In genomic region chr12:4116251-4117111, GRCh38 we compare ENCODE assay signal across 9 cellular contexts.
A peak's percentile ranks its signal among the peaks of the same experiment; 100 is the strongest.
DNase-seq lines count a peak whose midpoint lies in the region; ATAC-seq and TF ChIP-seq lines count a peak whose summit lies in the region.
"Had no signal": no experiment of that assay in that cellular context is flagged by ENCODE, and none has a peak within 500 bp of the region (broad histone marks: within the 10 kb centered on the region; RNA-seq: fewer than 3 reads in every experiment).

No MANE protein-coding gene starts in this region.

- no peak overlapping the region for H3K27ac Mint-ChIP-seq in osteocyte (ENCODE audit: unreplicated experiment)

- H3K4me3 ChIP-seq in epithelial cell of esophagus (ENCODE audit: low read length) = no peak overlapping the region

- H3K9me3 Mint-ChIP-seq in osteocyte (ENCODE audit: unreplicated experiment) = no peaks in the 10 kb centered on the region

- TF ChIP-seq CTCF in epithelial cell of esophagus (IDR thresholded peaks at IDR 0.05; ENCODE audit: insufficient read depth, low read depth, low read length, missing control alignments) (no peak), osteocyte (IDR thresholded peaks at IDR 0.05) (no peak)

- H3K36me3 Mint-ChIP-seq in osteocyte (ENCODE audit: unreplicated experiment) = no peaks in the 10 kb centered on the region

- DNase-seq in GM04503 (ENCODE audit: low read depth) = peak; percentile 42
- peak; percentile 89 for DNase-seq in NCI-H226
- peak; percentile 77 for DNase-seq in epithelial cell of esophagus (ENCODE audit: low read depth)
- peak; percentile 78 for DNase-seq in osteocyte (ENCODE audit: extremely low spot score, unreplicated experiment)
- DNase-seq in NK-92 treated with Interleukin-12 subunit alpha and Interleukin-12 subunit beta, amount 100 ng/mL, for 24 hours (lab: John Stamatoyannopoulos, UW) = no peak
- DNase-seq in DMS79 treated with DMSO at 0.1 percent for 48 hours (lab: John Stamatoyannopoulos, UW) = no peak
- no peak for DNase-seq in NCI-H748 treated with DMSO at 0.1 percent for 48 hours (lab: John Stamatoyannopoulos, UW)
- DNase-seq: activated T-cell treated with anti-CD3 and anti-CD28 coated beads, Interleukin-2, amount 50 U/mL, for 1 hour had no signal

- H3K4me3 Mint-ChIP-seq in osteocyte (ENCODE audit: unreplicated experiment) = no peak overlapping the region

- peaks cover 4% of the 10 kb centered on the region for H3K4me1 Mint-ChIP-seq in osteocyte (ENCODE audit: unreplicated experiment)

- H3K27me3 Mint-ChIP-seq in osteocyte (ENCODE audit: unreplicated experiment) = peaks cover 2% of the 10 kb centered on the region

- ATAC-seq in HG02981 (IDR thresholded peaks at IDR 0.05; ENCODE audit: unreplicated experiment) = no peak

Comparison
In these comparisons a context has a peak if more than half of its experiments do, and no peak if none do; other contexts are left out.
1. DNase-seq: peak in GM04503 (single experiment), NCI-H226 (single experiment), epithelial cell of esophagus (single experiment) and osteocyte (single experiment); none in NK-92 treated with Interleukin-12 subunit alpha and Interleukin-12 subunit beta, amount 100 ng/mL, for 24 hours (single experiment), DMS79 treated with DMSO at 0.1 percent for 48 hours (single experiment) and NCI-H748 treated with DMSO at 0.1 percent for 48 hours (single experiment).